In the genomic region with DNA sequence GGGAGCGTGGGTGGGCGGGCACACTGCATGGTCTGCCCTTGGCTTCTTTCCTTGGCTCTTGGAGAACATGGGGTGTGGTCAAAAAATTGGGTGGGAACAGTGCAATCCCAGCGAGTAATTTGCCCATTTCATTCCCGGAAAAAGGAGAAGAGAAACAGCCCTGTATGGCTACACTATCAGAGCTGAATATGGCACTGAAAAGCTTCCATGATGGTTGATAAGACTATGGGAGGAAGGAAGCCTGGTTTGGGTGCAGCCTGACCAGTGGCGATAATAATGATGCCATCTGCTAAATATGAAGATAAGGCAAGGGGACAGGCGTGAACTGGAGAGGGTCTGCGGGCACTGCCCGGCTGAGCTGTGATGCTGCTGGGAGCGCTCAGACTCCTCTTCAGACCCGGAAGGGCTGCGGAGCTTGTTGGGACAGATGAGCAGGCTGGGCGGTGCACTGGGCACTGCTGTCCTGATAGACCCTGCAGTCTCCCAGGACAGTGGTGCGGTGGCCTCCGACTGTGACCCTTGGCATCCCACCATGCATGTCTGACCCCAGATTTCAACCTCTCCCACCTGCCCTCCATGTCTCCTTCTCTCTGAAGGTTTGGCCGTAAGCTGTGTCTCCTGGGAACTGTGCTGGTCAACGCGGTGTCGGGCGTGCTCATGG, we compare ENCODE assay signal across 1 cellular context.
TF ChIP-seq lines count a peak whose summit lies in the region.

No MANE protein-coding gene starts in this region.

TF ChIP-seq in HepG2, 621 proteins besides CTCF, POLR2A, EP300 and RAD21:
- TF ChIP-seq CEBPB (IDR thresholded peaks at IDR 0.05; ENCODE audit: borderline replicate concordance, low read depth, low read length), result no peak
- TF ChIP-seq, protein P1, sequence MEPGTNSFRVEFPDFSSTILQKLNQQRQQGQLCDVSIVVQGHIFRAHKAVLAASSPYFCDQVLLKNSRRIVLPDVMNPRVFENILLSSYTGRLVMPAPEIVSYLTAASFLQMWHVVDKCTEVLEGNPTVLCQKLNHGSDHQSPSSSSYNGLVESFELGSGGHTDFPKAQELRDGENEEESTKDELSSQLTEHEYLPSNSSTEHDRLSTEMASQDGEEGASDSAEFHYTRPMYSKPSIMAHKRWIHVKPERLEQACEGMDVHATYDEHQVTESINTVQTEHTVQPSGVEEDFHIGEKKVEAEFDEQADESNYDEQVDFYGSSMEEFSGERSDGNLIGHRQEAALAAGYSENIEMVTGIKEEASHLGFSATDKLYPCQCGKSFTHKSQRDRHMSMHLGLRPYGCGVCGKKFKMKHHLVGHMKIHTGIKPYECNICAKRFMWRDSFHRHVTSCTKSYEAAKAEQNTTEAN (CRISPR knock-in tag; conservative IDR thresholded peaks at IDR 0.05), result no peak
- TF ChIP-seq ZBTB21 (CRISPR knock-in tag; IDR thresholded peaks at IDR 0.05), result no peak
- TF ChIP-seq, protein P2, sequence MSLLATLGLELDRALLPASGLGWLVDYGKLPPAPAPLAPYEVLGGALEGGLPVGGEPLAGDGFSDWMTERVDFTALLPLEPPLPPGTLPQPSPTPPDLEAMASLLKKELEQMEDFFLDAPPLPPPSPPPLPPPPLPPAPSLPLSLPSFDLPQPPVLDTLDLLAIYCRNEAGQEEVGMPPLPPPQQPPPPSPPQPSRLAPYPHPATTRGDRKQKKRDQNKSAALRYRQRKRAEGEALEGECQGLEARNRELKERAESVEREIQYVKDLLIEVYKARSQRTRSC (CRISPR knock-in tag; IDR thresholded peaks at IDR 0.05; ENCODE audit: low read depth), result no peak
- TF ChIP-seq, protein P3, sequence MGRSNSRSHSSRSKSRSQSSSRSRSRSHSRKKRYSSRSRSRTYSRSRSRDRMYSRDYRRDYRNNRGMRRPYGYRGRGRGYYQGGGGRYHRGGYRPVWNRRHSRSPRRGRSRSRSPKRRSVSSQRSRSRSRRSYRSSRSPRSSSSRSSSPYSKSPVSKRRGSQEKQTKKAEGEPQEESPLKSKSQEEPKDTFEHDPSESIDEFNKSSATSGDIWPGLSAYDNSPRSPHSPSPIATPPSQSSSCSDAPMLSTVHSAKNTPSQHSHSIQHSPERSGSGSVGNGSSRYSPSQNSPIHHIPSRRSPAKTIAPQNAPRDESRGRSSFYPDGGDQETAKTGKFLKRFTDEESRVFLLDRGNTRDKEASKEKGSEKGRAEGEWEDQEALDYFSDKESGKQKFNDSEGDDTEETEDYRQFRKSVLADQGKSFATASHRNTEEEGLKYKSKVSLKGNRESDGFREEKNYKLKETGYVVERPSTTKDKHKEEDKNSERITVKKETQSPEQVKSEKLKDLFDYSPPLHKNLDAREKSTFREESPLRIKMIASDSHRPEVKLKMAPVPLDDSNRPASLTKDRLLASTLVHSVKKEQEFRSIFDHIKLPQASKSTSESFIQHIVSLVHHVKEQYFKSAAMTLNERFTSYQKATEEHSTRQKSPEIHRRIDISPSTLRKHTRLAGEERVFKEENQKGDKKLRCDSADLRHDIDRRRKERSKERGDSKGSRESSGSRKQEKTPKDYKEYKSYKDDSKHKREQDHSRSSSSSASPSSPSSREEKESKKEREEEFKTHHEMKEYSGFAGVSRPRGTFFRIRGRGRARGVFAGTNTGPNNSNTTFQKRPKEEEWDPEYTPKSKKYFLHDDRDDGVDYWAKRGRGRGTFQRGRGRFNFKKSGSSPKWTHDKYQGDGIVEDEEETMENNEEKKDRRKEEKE (IDR thresholded peaks at IDR 0.05), result no peak
- TF ChIP-seq, protein P4, sequence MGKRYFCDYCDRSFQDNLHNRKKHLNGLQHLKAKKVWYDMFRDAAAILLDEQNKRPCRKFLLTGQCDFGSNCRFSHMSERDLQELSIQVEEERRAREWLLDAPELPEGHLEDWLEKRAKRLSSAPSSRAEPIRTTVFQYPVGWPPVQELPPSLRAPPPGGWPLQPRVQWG (CRISPR knock-in tag; IDR thresholded peaks at IDR 0.05; ENCODE audit: borderline replicate concordance, low read depth), result no peak
- TF ChIP-seq NFE2L2 (IDR thresholded peaks at IDR 0.05; ENCODE audit: low read length), result no peak
- TF ChIP-seq, protein P5, sequence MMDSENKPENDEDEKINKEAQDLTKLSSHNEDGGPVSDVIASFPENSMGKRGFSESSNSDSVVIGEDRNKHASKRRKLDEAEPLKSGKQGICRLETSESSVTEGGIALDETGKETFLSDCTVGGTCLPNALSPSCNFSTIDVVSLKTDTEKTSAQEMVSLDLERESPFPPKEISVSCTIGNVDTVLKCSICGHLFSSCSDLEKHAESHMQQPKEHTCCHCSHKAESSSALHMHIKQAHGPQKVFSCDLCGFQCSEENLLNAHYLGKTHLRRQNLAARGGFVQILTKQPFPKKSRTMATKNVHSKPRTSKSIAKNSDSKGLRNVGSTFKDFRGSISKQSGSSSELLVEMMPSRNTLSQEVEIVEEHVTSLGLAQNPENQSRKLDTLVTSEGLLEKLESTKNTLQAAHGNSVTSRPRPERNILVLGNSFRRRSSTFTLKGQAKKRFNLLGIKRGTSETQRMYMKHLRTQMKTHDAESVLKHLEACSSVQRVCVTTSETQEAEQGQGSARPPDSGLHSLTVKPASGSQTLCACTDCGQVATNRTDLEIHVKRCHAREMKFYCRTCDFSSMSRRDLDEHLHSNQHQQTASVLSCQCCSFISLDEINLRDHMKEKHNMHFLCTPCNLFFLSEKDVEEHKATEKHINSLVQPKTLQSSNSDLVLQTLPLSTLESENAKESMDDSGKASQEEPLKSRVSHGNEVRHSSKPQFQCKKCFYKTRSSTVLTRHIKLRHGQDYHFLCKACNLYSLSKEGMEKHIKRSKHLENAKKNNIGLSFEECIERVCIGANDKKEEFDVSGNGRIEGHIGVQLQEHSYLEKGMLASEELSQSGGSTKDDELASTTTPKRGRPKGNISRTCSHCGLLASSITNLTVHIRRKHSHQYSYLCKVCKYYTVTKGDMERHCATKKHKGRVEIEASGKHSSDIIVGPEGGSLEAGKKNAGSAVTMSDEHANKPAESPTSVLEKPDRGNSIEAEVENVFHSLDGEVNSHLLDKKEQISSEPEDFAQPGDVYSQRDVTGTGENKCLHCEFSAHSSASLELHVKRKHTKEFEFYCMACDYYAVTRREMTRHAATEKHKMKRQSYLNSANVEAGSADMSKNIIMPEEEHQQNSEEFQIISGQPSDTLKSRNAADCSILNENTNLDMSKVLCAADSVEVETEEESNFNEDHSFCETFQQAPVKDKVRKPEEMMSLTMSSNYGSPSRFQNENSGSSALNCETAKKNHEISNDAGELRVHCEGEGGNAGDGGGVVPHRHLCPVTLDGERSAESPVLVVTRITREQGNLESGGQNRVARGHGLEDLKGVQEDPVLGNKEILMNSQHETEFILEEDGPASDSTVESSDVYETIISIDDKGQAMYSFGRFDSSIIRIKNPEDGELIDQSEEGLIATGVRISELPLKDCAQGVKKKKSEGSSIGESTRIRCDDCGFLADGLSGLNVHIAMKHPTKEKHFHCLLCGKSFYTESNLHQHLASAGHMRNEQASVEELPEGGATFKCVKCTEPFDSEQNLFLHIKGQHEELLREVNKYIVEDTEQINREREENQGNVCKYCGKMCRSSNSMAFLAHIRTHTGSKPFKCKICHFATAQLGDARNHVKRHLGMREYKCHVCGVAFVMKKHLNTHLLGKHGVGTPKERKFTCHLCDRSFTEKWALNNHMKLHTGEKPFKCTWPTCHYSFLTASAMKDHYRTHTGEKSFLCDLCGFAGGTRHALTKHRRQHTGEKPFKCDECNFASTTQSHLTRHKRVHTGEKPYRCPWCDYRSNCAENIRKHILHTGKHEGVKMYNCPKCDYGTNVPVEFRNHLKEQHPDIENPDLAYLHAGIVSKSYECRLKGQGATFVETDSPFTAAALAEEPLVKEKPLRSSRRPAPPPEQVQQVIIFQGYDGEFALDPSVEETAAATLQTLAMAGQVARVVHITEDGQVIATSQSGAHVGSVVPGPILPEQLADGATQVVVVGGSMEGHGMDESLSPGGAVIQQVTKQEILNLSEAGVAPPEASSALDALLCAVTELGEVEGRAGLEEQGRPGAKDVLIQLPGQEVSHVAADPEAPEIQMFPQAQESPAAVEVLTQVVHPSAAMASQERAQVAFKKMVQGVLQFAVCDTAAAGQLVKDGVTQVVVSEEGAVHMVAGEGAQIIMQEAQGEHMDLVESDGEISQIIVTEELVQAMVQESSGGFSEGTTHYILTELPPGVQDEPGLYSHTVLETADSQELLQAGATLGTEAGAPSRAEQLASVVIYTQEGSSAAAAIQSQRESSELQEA (CRISPR knock-in tag; IDR thresholded peaks at IDR 0.05; ENCODE audit: not compliant biosample characterization), result no peak
- TF ChIP-seq, protein P6, sequence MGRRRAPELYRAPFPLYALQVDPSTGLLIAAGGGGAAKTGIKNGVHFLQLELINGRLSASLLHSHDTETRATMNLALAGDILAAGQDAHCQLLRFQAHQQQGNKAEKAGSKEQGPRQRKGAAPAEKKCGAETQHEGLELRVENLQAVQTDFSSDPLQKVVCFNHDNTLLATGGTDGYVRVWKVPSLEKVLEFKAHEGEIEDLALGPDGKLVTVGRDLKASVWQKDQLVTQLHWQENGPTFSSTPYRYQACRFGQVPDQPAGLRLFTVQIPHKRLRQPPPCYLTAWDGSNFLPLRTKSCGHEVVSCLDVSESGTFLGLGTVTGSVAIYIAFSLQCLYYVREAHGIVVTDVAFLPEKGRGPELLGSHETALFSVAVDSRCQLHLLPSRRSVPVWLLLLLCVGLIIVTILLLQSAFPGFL (CRISPR knock-in tag; IDR thresholded peaks at IDR 0.05), result no peak
TF ChIP-seq in HepG2: peak in this region for 0.
